31 cellular contexts compared by ENCODE assay signal in the genomic region with DNA sequence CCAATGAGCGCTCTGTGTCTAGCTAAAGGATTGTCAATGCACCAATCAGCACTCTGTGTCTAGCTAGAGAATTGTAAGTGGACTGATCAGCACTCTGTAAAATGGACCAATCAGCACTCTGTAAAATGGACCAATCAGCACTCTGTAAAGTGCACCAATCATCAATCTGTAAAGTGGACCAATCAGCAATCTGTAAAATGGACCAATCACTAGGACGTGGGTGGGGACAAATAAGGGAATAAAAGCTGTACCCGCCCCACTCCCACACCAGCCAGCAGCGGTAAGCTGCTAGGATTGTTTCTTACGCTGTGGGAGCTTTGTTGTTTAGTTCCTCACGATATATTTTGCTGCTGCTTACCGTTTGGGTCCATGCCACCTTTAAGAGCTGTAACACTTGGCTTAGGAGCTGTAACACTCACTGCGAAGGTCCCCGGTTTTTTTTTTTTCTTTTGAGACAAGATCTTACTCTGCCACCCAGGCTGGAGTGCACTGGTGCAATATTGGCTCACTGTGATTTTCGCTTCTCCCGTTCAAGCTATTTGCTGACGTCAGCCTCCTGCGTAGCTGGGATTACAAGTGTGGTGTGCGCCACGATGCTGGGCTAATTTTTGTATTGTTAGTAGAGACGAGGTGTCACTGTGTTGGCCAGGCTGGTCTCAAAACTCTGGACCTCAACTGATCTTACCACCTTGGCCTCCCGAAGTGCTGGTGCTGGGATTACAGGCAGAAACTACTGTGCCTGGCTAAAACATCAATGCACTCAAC.
"Had no signal": no experiment of that assay in that cellular context is flagged by ENCODE, and none has a peak within 500 bp of the region (broad histone marks: within the 10 kb centered on the region; RNA-seq: fewer than 3 reads in every experiment).

No MANE protein-coding gene starts in this region.

- FAIRE-seq: endothelial cell of umbilical vein, keratinocyte, TTC549 had no signal

- H3K36me3 ChIP-seq: colonic mucosa, gastroesophageal sphincter, ovary, thoracic aorta, WERI-Rb-1 had no signal

- H3K9me3 Mint-ChIP-seq: effector memory CD8-positive, alpha-beta T cell; natural killer cell treated with Interleukin-12 subunit alpha and Interleukin-12 subunit beta and Interleukin-15 and Interleukin-18, amount 100 ng/mL, for 72 hours had no signal

- H3K27ac ChIP-seq: colonic mucosa, dorsolateral prefrontal cortex, gastroesophageal sphincter, hepatocyte, ovary, skin epidermis, thoracic aorta, WERI-Rb-1 had no signal

- H3K27me3 Mint-ChIP-seq: activated naive CD8-positive, alpha-beta T cell had no signal

- H3K9me3 ChIP-seq: colonic mucosa, gastroesophageal sphincter, mucosa of descending colon, ovary, thoracic aorta had no signal

- H3K36me3 Mint-ChIP-seq: activated naive CD8-positive, alpha-beta T cell; natural killer cell treated with Interleukin-12 subunit alpha and Interleukin-12 subunit beta and Interleukin-15 and Interleukin-18, amount 100 ng/mL, for 72 hours had no signal

- DNase-seq: activated CD4-positive, alpha-beta T cell treated with anti-CD3 and anti-CD28 coated beads for 48 hours; activated CD4-positive, alpha-beta T cell treated with anti-CD3 and anti-CD28 coated beads, Interleukin-2, amount 50 U/mL, for 48 hours; activated effector memory CD4-positive, alpha-beta T cell treated with Interleukin-2 at 50 U/mL for 16 hours; activated naive CD4-positive, alpha-beta T cell treated with Interleukin-2 at 50 U/mL for 16 hours; anterior cingulate cortex; cerebellar nuclear complex; colonic mucosa; dorsolateral prefrontal cortex; effector memory CD8-positive, alpha-beta T cell; left cardiac atrium; left ventricle myocardium superior; mucosa of descending colon; ovary; stimulated activated CD4-positive, alpha-beta T cell treated with anti-CD3 and anti-CD28 coated beads, Interleukin-12 subunit alpha, Interleukin-12 subunit beta, amount 100 ng/mL, for 4 hours; stimulated activated CD4-positive, alpha-beta T cell treated with anti-CD3 and anti-CD28 coated beads, Interleukin-4, amount 100 ng/mL, for 1 hour; stimulated activated naive CD8-positive, alpha-beta T cell treated with anti-CD3 and anti-CD28 coated beads, Interleukin-15, Interleukin-2, amounts not matched to agents 100 U/mL and 50 U/mL, for 24 hours; T-helper 9 cell; trophoblast cell; WERI-Rb-1 had no signal

- H3K4me2 ChIP-seq: hepatocyte had no signal

- H3K27me3 ChIP-seq: colonic mucosa, gastroesophageal sphincter, hepatocyte, ovary had no signal

- H3K4me3 ChIP-seq: colonic mucosa, dorsolateral prefrontal cortex, gastroesophageal sphincter, hepatocyte, mucosa of descending colon, ovary, skin epidermis, thoracic aorta had no signal

- H3K79me2 ChIP-seq: hepatocyte had no signal

- ATAC-seq: activated CD4-positive, CD25-positive, alpha-beta regulatory T cell treated with anti-CD3 and anti-CD28 coated beads, Interleukin-2, amount 50 U/mL, for 24 hours; effector memory CD8-positive, alpha-beta T cell; gastroesophageal sphincter; left cardiac atrium; left ventricle myocardium superior; mucosa of descending colon; natural killer cell treated with Interleukin-12 subunit alpha and Interleukin-12 subunit beta and Interleukin-15 and Interleukin-18, amount 100 ng/mL, for 72 hours; sciatic nerve; stimulated activated naive CD8-positive, alpha-beta T cell treated with anti-CD3 and anti-CD28 coated beads, Interleukin-15, Interleukin-2, amounts not matched to agents 100 U/mL and 50 U/mL, for 24 hours had no signal

- H2AFZ ChIP-seq: hepatocyte had no signal

- H3K4me1 ChIP-seq: colonic mucosa, gastroesophageal sphincter had no signal

- H3K27ac Mint-ChIP-seq: activated naive CD8-positive, alpha-beta T cell; effector memory CD8-positive, alpha-beta T cell; natural killer cell treated with Interleukin-12 subunit alpha and Interleukin-12 subunit beta and Interleukin-15 and Interleukin-18, amount 100 ng/mL, for 72 hours; progenitor cell of endocrine pancreas had no signal

- H3K4me3 Mint-ChIP-seq: activated naive CD8-positive, alpha-beta T cell; effector memory CD8-positive, alpha-beta T cell; natural killer cell treated with Interleukin-12 subunit alpha and Interleukin-12 subunit beta and Interleukin-15 and Interleukin-18, amount 100 ng/mL, for 72 hours had no signal
